In the genomic region with DNA sequence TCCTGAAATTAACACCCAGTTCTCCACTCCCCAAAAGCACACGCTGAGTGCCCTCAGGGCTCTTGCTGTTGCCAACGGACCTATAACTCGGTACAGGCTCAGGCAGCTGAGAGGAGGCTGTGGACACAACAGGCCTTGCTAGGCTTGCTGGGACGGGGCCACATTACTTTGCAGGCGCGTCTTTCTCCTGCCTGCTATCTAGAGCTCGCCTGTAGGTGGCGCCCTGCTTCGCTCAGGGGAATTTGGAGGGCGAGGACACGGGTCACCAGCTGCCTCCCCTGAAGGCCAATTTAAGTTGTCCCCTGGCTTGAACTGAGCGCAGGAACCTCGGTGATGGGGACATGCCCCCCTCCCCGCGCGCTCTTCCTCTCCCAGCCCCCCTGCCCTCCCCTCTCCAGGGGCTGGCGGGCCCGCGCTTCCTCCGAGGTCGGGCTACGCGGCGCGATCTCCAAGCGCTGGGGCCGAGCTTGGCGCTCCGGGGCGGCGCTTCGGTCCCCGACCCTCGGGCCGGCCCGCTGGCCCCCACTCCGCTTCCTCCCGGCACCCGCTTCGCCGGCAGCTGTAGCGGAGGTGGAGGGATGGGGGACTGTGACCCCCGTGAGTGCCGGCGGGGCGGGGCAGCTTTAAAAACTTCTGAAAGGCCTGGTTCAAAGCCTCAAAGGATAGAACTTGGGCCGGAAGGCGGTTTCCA, we compare ENCODE assay signal across 8 cellular contexts. TPM values are rescaled to one million over a fixed set of nuclear protein-coding genes. Genes with fewer than 3 reads are reported as not detected.
DNase-seq lines count a peak whose midpoint lies in the region; ATAC-seq and TF ChIP-seq lines count a peak whose summit lies in the region.

No MANE protein-coding gene starts in this region.

- H3K9ac ChIP-seq in endocrine pancreas (ENCODE audit: control insufficient read depth, insufficient read depth, low read length), result peak overlapping the region; percentile 17
- peak overlapping the region; percentile 61 for H3K9ac ChIP-seq in mesendoderm (ENCODE audit: low read length)

- no peaks in the 10 kb centered on the region for H3K36me3 Mint-ChIP-seq in activated CD8-positive, alpha-beta memory T cell treated with anti-CD3 and anti-CD28 coated beads, Interleukin-2, amount 10 ng/mL, durations not matched to agents 7 days and 5 days

- peak overlapping the region; percentile 93 for H3K18ac ChIP-seq in mesendoderm (ENCODE audit: low read length)

- peak overlapping the region; percentile 66 for H3K4me3 ChIP-seq in HL-60 (replicated peaks; ENCODE audit: insufficient read depth, low read length)
- no peak overlapping the region for H3K4me3 ChIP-seq in endocrine pancreas (ENCODE audit: control insufficient read depth, insufficient read depth, low read length)
- H3K4me3 ChIP-seq in mesendoderm (ENCODE audit: low read length), result peak overlapping the region; percentile 47

- peak; percentile 75 for ATAC-seq in GM19372 (IDR thresholded peaks at IDR 0.05; ENCODE audit: low read depth, unreplicated experiment)
- ATAC-seq in activated CD8-positive, alpha-beta memory T cell treated with anti-CD3 and anti-CD28 coated beads, Interleukin-2, amount 10 ng/mL, durations not matched to agents 7 days and 5 days, result peak; percentile 81

- H3K56ac ChIP-seq in mesendoderm (ENCODE audit: low read length), result peak overlapping the region; percentile 69

- H3K4me2 ChIP-seq in mesendoderm (ENCODE audit: low read length), result peak overlapping the region; percentile 75

- no peak overlapping the region for H4K8ac ChIP-seq in mesendoderm (ENCODE audit: low read depth, low read length)

- H2BK15ac ChIP-seq in mesendoderm (replicated peaks; ENCODE audit: low read depth), result no peak overlapping the region

- H2AK5ac ChIP-seq in mesendoderm (ENCODE audit: low read length), result no peak overlapping the region

- CTCF ChIA-PET in activated CD8-positive, alpha-beta memory T cell treated with anti-CD3 and anti-CD28 coated beads, Interleukin-2, amount 10 ng/mL, durations not matched to agents 7 days and 5 days (lab: Charles Lee), result interaction anchor here (0.6 to 5.2 kb wide), 44 partner anchors 7 to 803 kb away, joined by 3 to 43 read pairs (median 6); partner anchors contain the start of gene NFIA

- no peak overlapping the region for H3K4ac ChIP-seq in mesendoderm (ENCODE audit: low read depth, low read length)

- no peaks in the 10 kb centered on the region for H3K79me1 ChIP-seq in mesendoderm (ENCODE audit: low read length)

- H3K27me3 ChIP-seq in HL-60 (ENCODE audit: insufficient read depth, poor library complexity, severe bottlenecking), result peaks cover 42% of the 10 kb centered on the region
- H3K27me3 ChIP-seq in endocrine pancreas (ENCODE audit: control insufficient read depth, insufficient read depth, low read length), result no peaks in the 10 kb centered on the region
- H3K27me3 ChIP-seq in mesendoderm (ENCODE audit: insufficient read depth, low read length, poor library complexity), result peaks cover 40% of the 10 kb centered on the region

- H3K36me3 ChIP-seq in endocrine pancreas (ENCODE audit: control insufficient read depth, insufficient read depth, low read length) (no peaks in the 10 kb centered on the region), mesendoderm (ENCODE audit: control insufficient read depth, insufficient read depth, low read length) (no peaks in the 10 kb centered on the region)

- no CpG with 5 or more reads among the region's 48 CpGs for WGBS in mesendoderm (ENCODE audit: extremely low coverage, insufficient coverage, low lambda C conversion rate)

- H3K79me2 ChIP-seq in mesendoderm (ENCODE audit: control insufficient read depth, insufficient read depth, low read length), result no peaks in the 10 kb centered on the region

- peaks cover 41% of the 10 kb centered on the region for H3K27me3 Mint-ChIP-seq in activated CD8-positive, alpha-beta memory T cell treated with anti-CD3 and anti-CD28 coated beads, Interleukin-2, amount 10 ng/mL, durations not matched to agents 7 days and 5 days

- H3K4me1 Mint-ChIP-seq in activated CD8-positive, alpha-beta memory T cell treated with anti-CD3 and anti-CD28 coated beads, Interleukin-2, amount 10 ng/mL, durations not matched to agents 7 days and 5 days, result peaks cover 32% of the 10 kb centered on the region

- H3K9me3 Mint-ChIP-seq in activated CD8-positive, alpha-beta memory T cell treated with anti-CD3 and anti-CD28 coated beads, Interleukin-2, amount 10 ng/mL, durations not matched to agents 7 days and 5 days (ENCODE audit: low read depth), result no peaks in the 10 kb centered on the region

- H2BK5ac ChIP-seq in mesendoderm (ENCODE audit: low read length), result no peak overlapping the region

- DNase-seq in Ammon's horn (ENCODE audit: low spot score), result peak; percentile 96
- DNase-seq in HL-60 (ENCODE audit: low read depth in 1 of 2, low spot score in 1 of 2), result peak; percentile 51 to 77
- peak; percentile 64 for DNase-seq in NK-92 treated with Interleukin-12 subunit alpha and Interleukin-12 subunit beta, amount 100 ng/mL, for 24 hours (lab: John Stamatoyannopoulos, UW)
- peak; percentile 92 for DNase-seq in activated CD8-positive, alpha-beta memory T cell treated with anti-CD3 and anti-CD28 coated beads, Interleukin-2, amount 10 ng/mL, durations not matched to agents 7 days and 5 days
- DNase-seq in mesendoderm, result peak; percentile 93
- DNase-seq in stimulated activated CD8-positive, alpha-beta memory T cell treated with anti-CD3 and anti-CD28 coated beads, Interleukin-12 subunit alpha, Interleukin-12 subunit beta, amount 100 ng/mL, for 24 hours (ENCODE audit: extremely low read depth), result peak; percentile 66

- H2BK120ac ChIP-seq in mesendoderm (ENCODE audit: low read depth, low read length), result no peak overlapping the region

- TF ChIP-seq CTCF in HL-60 (IDR thresholded peaks at IDR 0.05; ENCODE audit: insufficient read depth, low read length), result peak; percentile 85

- H4K5ac ChIP-seq in mesendoderm (ENCODE audit: low read length), result no peak overlapping the region

- H3K27ac Mint-ChIP-seq in activated CD8-positive, alpha-beta memory T cell treated with anti-CD3 and anti-CD28 coated beads, Interleukin-2, amount 10 ng/mL, durations not matched to agents 7 days and 5 days, result no peak overlapping the region

- H3K9me3 ChIP-seq in endocrine pancreas (ENCODE audit: control insufficient read depth, low read length), result no peaks in the 10 kb centered on the region

- no peaks in the 10 kb centered on the region for H3K4me1 ChIP-seq in endocrine pancreas (ENCODE audit: control insufficient read depth, insufficient read depth, low read length)
- no peaks in the 10 kb centered on the region for H3K4me1 ChIP-seq in mesendoderm (ENCODE audit: control insufficient read depth, low read depth, low read length)

- no peak overlapping the region for H3K23ac ChIP-seq in mesendoderm (ENCODE audit: low read length)

- H3K27ac ChIP-seq in HL-60 (replicated peaks) (no peak overlapping the region), mesendoderm (ENCODE audit: low read depth, low read length) (no peak overlapping the region)

- H3K4me3 Mint-ChIP-seq in activated CD8-positive, alpha-beta memory T cell treated with anti-CD3 and anti-CD28 coated beads, Interleukin-2, amount 10 ng/mL, durations not matched to agents 7 days and 5 days, result peak overlapping the region; percentile 53

RNA-seq across cellular contexts. Expression of gene NFIA, which starts 32.4 kb away (rescaled TPM):
- total RNA-seq in activated CD8-positive, alpha-beta memory T cell treated with anti-CD3 and anti-CD28 coated beads, Interleukin-2, amount 10 ng/mL, durations not matched to agents 7 days and 5 days, result 1 to 10 TPM in 1 of 2 experiments, under 1 TPM in 1; 0.80 to 5.4 TPM
- polyA plus RNA-seq in mesendoderm (2013, experiment 1 of 2), result 0.46 TPM
- 0.45 TPM for polyA plus RNA-seq in mesendoderm (2013, experiment 2 of 2)
